23 cellular contexts compared by ENCODE assay signal in the genomic region with DNA sequence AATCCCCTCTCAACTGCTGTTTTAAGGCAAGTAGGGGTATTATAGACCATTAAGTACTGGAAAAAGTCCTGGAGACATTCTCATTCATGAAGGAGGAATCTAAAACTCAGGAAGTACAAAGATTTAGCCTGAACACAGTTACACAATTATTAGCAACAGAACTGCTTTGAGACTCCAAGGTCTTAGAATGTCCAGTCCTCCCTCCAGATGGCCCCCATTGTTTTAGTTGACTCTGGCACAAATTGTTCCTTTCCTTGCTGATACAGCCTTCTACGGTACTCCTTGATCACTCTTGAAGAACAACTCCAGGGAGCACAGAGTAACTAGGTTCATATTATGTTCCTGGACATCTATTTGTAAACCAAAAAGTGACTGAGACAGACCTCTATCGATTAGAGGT.
A peak's percentile ranks its signal among the peaks of the same experiment; 100 is the strongest.
DNase-seq lines count a peak whose midpoint lies in the region; ATAC-seq and TF ChIP-seq lines count a peak whose summit lies in the region.
"Had no signal": no experiment of that assay in that cellular context is flagged by ENCODE, and none has a peak within 500 bp of the region (broad histone marks: within the 10 kb centered on the region; RNA-seq: fewer than 3 reads in every experiment).

No MANE protein-coding gene starts in this region.

- H3K27me3 Mint-ChIP-seq in T-helper 17 cell: no peaks in the 10 kb centered on the region
- H3K27me3 Mint-ChIP-seq: activated naive CD8-positive, alpha-beta T cell treated with anti-CD3 and anti-CD28 coated beads, Interleukin-2, amount 50 U/mL, for 24 hours; CD4-positive, CD25-positive, alpha-beta regulatory T cell had no signal

- H3K9me1 ChIP-seq in IMR-90 (ENCODE audit: insufficient read depth, low read length): no peaks in the 10 kb centered on the region

- H3K23ac ChIP-seq in IMR-90 (ENCODE audit: low read depth, low read length): peak overlapping the region; percentile 15; the same call in 1 of the 2 replicates
- H3K23ac ChIP-seq in mesenchymal stem cell (ENCODE audit: low read length in 2 of 2): no peak overlapping the region

- peak overlapping the region; percentile 90 for H3K18ac ChIP-seq in IMR-90 (ENCODE audit: low read depth, low read length)
- H3K18ac ChIP-seq in mesenchymal stem cell (ENCODE audit: low read depth in 1 of 2, low read length in 2 of 2): no peak overlapping the region

- H3K4ac ChIP-seq in IMR-90 (ENCODE audit: low read depth, low read length) (peak overlapping the region; percentile 76), mesenchymal stem cell (ENCODE audit: low read depth in 1 of 2, low read length in 2 of 2) (no peak overlapping the region)

- ATAC-seq in IMR-90 (ENCODE audit: low read depth): no peak
- no peak for ATAC-seq in HG03378 (IDR thresholded peaks at IDR 0.05; ENCODE audit: unreplicated experiment)
- ATAC-seq in T-helper 17 cell: no peak
- ATAC-seq: activated naive CD8-positive, alpha-beta T cell treated with anti-CD3 and anti-CD28 coated beads, Interleukin-2, amount 50 U/mL, for 24 hours had no signal

- POLR2A ChIA-PET in IMR-90 (lab: Charles Lee; ENCODE audit: unreplicated experiment): no interaction called here

- peak overlapping the region; percentile 73 for H2BK20ac ChIP-seq in IMR-90 (ENCODE audit: low read depth, low read length)

- peak overlapping the region; percentile 84 for H3K14ac ChIP-seq in IMR-90 (replicated peaks; ENCODE audit: low read depth, low read length)
- H3K14ac ChIP-seq in mesenchymal stem cell (ENCODE audit: low read length in 2 of 2): no peak overlapping the region

- no peak overlapping the region; the same call in 1 of the 2 replicates for H3K4me2 ChIP-seq in IMR-90 (ENCODE audit: low read depth, low read length)
- H3K4me2 ChIP-seq in mesenchymal stem cell (ENCODE audit: low read length, poor library complexity, severe bottlenecking): no peak overlapping the region

- in situ Hi-C loops in IMR-90 (cut with MboI; ENCODE audit: low sequenced_read_pairs): no loop called here
- in situ Hi-C loops in GM13976 (cut with MboI; ENCODE audit: low sequenced_read_pairs, unreplicated experiment): no loop called here

- TF ChIP-seq POLR2A in IMR-90 (IDR thresholded peaks at IDR 0.05; ENCODE audit: low read depth, low read length): no peak
- TF ChIP-seq POLR2A in suprapubic skin (IDR thresholded peaks at IDR 0.05): no peak

- H3K9me3 ChIP-seq in IMR-90 (ENCODE audit: control insufficient read depth, insufficient read depth, low read length) (no peaks in the 10 kb centered on the region), mesenchymal stem cell (ENCODE audit: control insufficient read depth, low read length) (no peaks in the 10 kb centered on the region), suprapubic skin (no peaks in the 10 kb centered on the region), T-helper 17 cell (ENCODE audit: control insufficient read depth, low read length, poor library complexity, severe bottlenecking) (no peaks in the 10 kb centered on the region)
- H3K9me3 ChIP-seq: MG63 had no signal

- no peak overlapping the region for H3K4me3 Mint-ChIP-seq in T-helper 17 cell
- H3K4me3 Mint-ChIP-seq: activated naive CD8-positive, alpha-beta T cell treated with anti-CD3 and anti-CD28 coated beads, Interleukin-2, amount 50 U/mL, for 24 hours; CD4-positive, CD25-positive, alpha-beta regulatory T cell; mesothelial cell of epicardium; nephron had no signal

- H2BK120ac ChIP-seq in IMR-90 (ENCODE audit: low read depth, low read length) (peak overlapping the region; percentile 69), mesenchymal stem cell (ENCODE audit: low read depth, low read length) (no peak overlapping the region)

- intact Hi-C loops in IMR-90 (cut with micrococcal nuclease): no loop called here

- WGBS in IMR-90 (ENCODE audit: extremely low coverage in 2 of 2, insufficient read length in 1 of 2), 2 experiments: no CpG with 5 or more reads among the region's 2 CpGs
- 78% methylated on average over 2 of the region's 2 CpGs for WGBS in mesenchymal stem cell
- 59% methylated on average over 2 of the region's 2 CpGs for WGBS in suprapubic skin

- H4K8ac ChIP-seq in IMR-90 (ENCODE audit: low read depth in 2 of 2, low read length in 2 of 2): peak overlapping the region in 1 of 2 experiments; percentile 67; a peak in 2 of 4 replicates
- H4K8ac ChIP-seq in mesenchymal stem cell (ENCODE audit: low read length): peak overlapping the region; percentile 27

- dilution Hi-C loops in IMR-90 (cut with HindIII; ENCODE audit: low sequenced_read_pairs, unreplicated experiment): no loop called here

- peak overlapping the region; percentile 89 for H4K5ac ChIP-seq in IMR-90 (ENCODE audit: low read depth, low read length)

- H2AFZ ChIP-seq in IMR-90 (replicated peaks; ENCODE audit: low read length, poor library complexity) (no peak overlapping the region), mesenchymal stem cell (ENCODE audit: low read depth, low read length) (no peak overlapping the region)

- H3K27ac ChIP-seq in IMR-90 (ENCODE audit: insufficient read depth, low read length) (peak overlapping the region; percentile 60; the same call in 1 of the 2 replicates), mesenchymal stem cell (ENCODE audit: low read length, poor library complexity, severe bottlenecking) (no peak overlapping the region), suprapubic skin (peak overlapping the region; percentile 47)

- H3K4me1 Mint-ChIP-seq in T-helper 17 cell: no peaks in the 10 kb centered on the region
- H3K4me1 Mint-ChIP-seq: activated naive CD8-positive, alpha-beta T cell treated with anti-CD3 and anti-CD28 coated beads, Interleukin-2, amount 50 U/mL, for 24 hours; CD4-positive, CD25-positive, alpha-beta regulatory T cell; nephron had no signal

- H3K27me3 ChIP-seq in IMR-90 (ENCODE audit: control insufficient read depth, insufficient read depth, low read length): no peaks in the 10 kb centered on the region
- H3K27me3 ChIP-seq in mesenchymal stem cell (ENCODE audit: control insufficient read depth in 1 of 2, insufficient read depth in 1 of 2, low read length in 2 of 2): no peaks in the 10 kb centered on the region
- H3K27me3 ChIP-seq in suprapubic skin: no peaks in the 10 kb centered on the region
- H3K27me3 ChIP-seq: MG63 had no signal

- H3K4me1 ChIP-seq in IMR-90 (ENCODE audit: control insufficient read depth, insufficient read depth, low read length): peaks cover 5% of the 10 kb centered on the region
- H3K4me1 ChIP-seq in mesenchymal stem cell (ENCODE audit: control insufficient read depth, insufficient read depth, low read depth, low read length): no peaks in the 10 kb centered on the region
- H3K4me1 ChIP-seq in suprapubic skin: no peaks in the 10 kb centered on the region

- no peaks in the 10 kb centered on the region for H3K79me1 ChIP-seq in IMR-90 (ENCODE audit: low read depth in 1 of 2, low read length in 2 of 2)
- H3K79me1 ChIP-seq in mesenchymal stem cell (replicated peaks; ENCODE audit: low read length, poor library complexity, severe bottlenecking): no peaks in the 10 kb centered on the region

- H3K4me3 ChIP-seq in IMR-90 (ENCODE audit: insufficient read depth, low read depth, low read length): no peak overlapping the region
- H3K4me3 ChIP-seq in cardiac fibroblast (replicated peaks in 1 of 2; ENCODE audit: low read depth in 2 of 2, low read length in 2 of 2): no peak overlapping the region
- no peak overlapping the region for H3K4me3 ChIP-seq in mesenchymal stem cell (ENCODE audit: insufficient read depth in 1 of 2, low read depth in 1 of 2, low read length in 2 of 2)
- no peak overlapping the region for H3K4me3 ChIP-seq in suprapubic skin
- H3K4me3 ChIP-seq: MG63 had no signal

- BruUV-seq in IMR-90 (replicated peaks; lab: Mats Ljungman, UMichigan): no TSS peak

- DNase-seq in IMR-90 (no peak), cardiac fibroblast (ENCODE audit: low read depth in 2 of 2) (peak; percentile 56 to 61), mesenchymal stem cell (peak; percentile 26), suprapubic skin (ENCODE audit: low spot score in 2 of 2) (no peak), GM13976 (ENCODE audit: low spot score) (no peak), DMS114 treated with DMSO at 0.1 percent for 48 hours (lab: John Stamatoyannopoulos, UW; ENCODE audit: unreplicated experiment) (no peak), T-helper 17 cell (no peak)
- DNase-seq: activated CD4-positive, alpha-beta T cell treated with anti-CD3 and anti-CD28 coated beads, Interleukin-2, amount 50 U/mL, for 4 hours; activated CD8-positive, alpha-beta memory T cell treated with anti-CD3 and anti-CD28 coated beads, Interleukin-2, amount 50 U/mL, for 48 hours; activated effector memory CD4-positive, alpha-beta T cell treated with Interleukin-2 at 50 U/mL for 16 hours; activated naive CD8-positive, alpha-beta T cell treated with anti-CD3 and anti-CD28 coated beads, Interleukin-2, amount 50 U/mL, for 24 hours; CD4-positive, CD25-positive, alpha-beta regulatory T cell; DMS 273 treated with DMSO at 0.1 percent for 48 hours; foreskin melanocyte; MG63; NCI-H1436; NCI-H2171 treated with DMSO at 0.1 percent for 48 hours; NCI-H82; T-helper 2 cell had no signal

- H3K27ac Mint-ChIP-seq in T-helper 17 cell: no peak overlapping the region
- H3K27ac Mint-ChIP-seq: activated naive CD8-positive, alpha-beta T cell treated with anti-CD3 and anti-CD28 coated beads, Interleukin-2, amount 50 U/mL, for 24 hours; CD4-positive, CD25-positive, alpha-beta regulatory T cell; progenitor cell of endocrine pancreas had no signal

- H4K91ac ChIP-seq in IMR-90 (ENCODE audit: insufficient read depth, low read depth, low read length) (peak overlapping the region; percentile 40; the same call in 1 of the 2 replicates), mesenchymal stem cell (ENCODE audit: low read length) (no peak overlapping the region)

- H3K36me3 ChIP-seq in IMR-90 (ENCODE audit: control insufficient read depth, insufficient read depth, low read length): no peaks in the 10 kb centered on the region
- no peaks in the 10 kb centered on the region for H3K36me3 ChIP-seq in mesenchymal stem cell (ENCODE audit: control insufficient read depth in 1 of 2, insufficient read depth in 2 of 2, low read depth in 1 of 2, low read length in 2 of 2)
- no peaks in the 10 kb centered on the region for H3K36me3 ChIP-seq in suprapubic skin
- H3K36me3 ChIP-seq: MG63 had no signal

- H2BK15ac ChIP-seq in IMR-90 (ENCODE audit: low read depth, low read length): peak overlapping the region; percentile 68; the same call in 1 of the 3 replicates
- H2BK15ac ChIP-seq in mesenchymal stem cell (ENCODE audit: low read depth, poor library complexity, severe bottlenecking): no peak overlapping the region

- TF ChIP-seq CTCF in IMR-90 (conservative IDR thresholded peaks at IDR 0.05; ENCODE audit: low read depth, low read length): no peak
- TF ChIP-seq CTCF in cardiac fibroblast (IDR thresholded peaks at IDR 0.05; ENCODE audit: low read depth, low read length): no peak
- no peak for TF ChIP-seq CTCF in suprapubic skin (IDR thresholded peaks at IDR 0.05)
- TF ChIP-seq CTCF in GM13976 (IDR thresholded peaks at IDR 0.05; ENCODE audit: borderline replicate concordance, control extremely low read depth, extremely low read depth, insufficient read depth, missing control alignments): no peak

- no peak for TF ChIP-seq EP300 in suprapubic skin (IDR thresholded peaks at IDR 0.05)

- H2BK5ac ChIP-seq in IMR-90 (ENCODE audit: low read depth, low read length, poor library complexity, severe bottlenecking) (peak overlapping the region; percentile 58), mesenchymal stem cell (ENCODE audit: low read depth, low read length, poor library complexity, severe bottlenecking) (no peak overlapping the region)

- H3K56ac ChIP-seq in IMR-90 (ENCODE audit: extremely low read depth, insufficient read depth, low read length): no peak overlapping the region; the same call in 1 of the 2 replicates

- no peak overlapping the region for H2BK12ac ChIP-seq in mesenchymal stem cell (ENCODE audit: low read length in 2 of 2)

- CTCF ChIA-PET in IMR-90 (lab: Yijun Ruan, JAX): interaction anchor here (1.0 kb wide), 1 partner anchor 8 kb away, joined by 3 read pairs; no protein-coding TSS in a partner anchor

- H3K36me3 Mint-ChIP-seq in T-helper 17 cell (ENCODE audit: low read depth): no peaks in the 10 kb centered on the region
- H3K36me3 Mint-ChIP-seq: CD4-positive, CD25-positive, alpha-beta regulatory T cell; mesothelial cell of epicardium had no signal

- no peak overlapping the region; the same call in 1 of the 2 replicates for H2AK5ac ChIP-seq in IMR-90 (ENCODE audit: low read depth, low read length)
- H2AK5ac ChIP-seq in mesenchymal stem cell (ENCODE audit: low read length, severe bottlenecking): no peak overlapping the region

- no peak for TF ChIP-seq RAD21 in IMR-90 (IDR thresholded peaks at IDR 0.05; ENCODE audit: low read length)

- no peaks in the 10 kb centered on the region for H4K20me1 ChIP-seq in IMR-90 (ENCODE audit: insufficient read depth, low read length)

- H2AK9ac ChIP-seq in IMR-90 (replicated peaks; ENCODE audit: low read depth, low read length, poor library complexity): no peak overlapping the region

- H3K9ac ChIP-seq in IMR-90 (ENCODE audit: low read depth, low read length): no peak overlapping the region
- peak overlapping the region; percentile 62 for H3K9ac ChIP-seq in mesenchymal stem cell (ENCODE audit: low read length)

Comparison
In these comparisons a context has a peak if more than half of its experiments do, and no peak if none do; other contexts are left out.
1. DNase-seq: peak in cardiac fibroblast (2 of 2) and mesenchymal stem cell (single experiment); none in IMR-90 (single experiment), suprapubic skin (0 of 2), GM13976 (single experiment), DMS114 treated with DMSO at 0.1 percent for 48 hours (single experiment) and T-helper 17 cell (0 of 3).